Comparison of ENCODE assay signal across 8 cellular contexts in the genomic region with DNA sequence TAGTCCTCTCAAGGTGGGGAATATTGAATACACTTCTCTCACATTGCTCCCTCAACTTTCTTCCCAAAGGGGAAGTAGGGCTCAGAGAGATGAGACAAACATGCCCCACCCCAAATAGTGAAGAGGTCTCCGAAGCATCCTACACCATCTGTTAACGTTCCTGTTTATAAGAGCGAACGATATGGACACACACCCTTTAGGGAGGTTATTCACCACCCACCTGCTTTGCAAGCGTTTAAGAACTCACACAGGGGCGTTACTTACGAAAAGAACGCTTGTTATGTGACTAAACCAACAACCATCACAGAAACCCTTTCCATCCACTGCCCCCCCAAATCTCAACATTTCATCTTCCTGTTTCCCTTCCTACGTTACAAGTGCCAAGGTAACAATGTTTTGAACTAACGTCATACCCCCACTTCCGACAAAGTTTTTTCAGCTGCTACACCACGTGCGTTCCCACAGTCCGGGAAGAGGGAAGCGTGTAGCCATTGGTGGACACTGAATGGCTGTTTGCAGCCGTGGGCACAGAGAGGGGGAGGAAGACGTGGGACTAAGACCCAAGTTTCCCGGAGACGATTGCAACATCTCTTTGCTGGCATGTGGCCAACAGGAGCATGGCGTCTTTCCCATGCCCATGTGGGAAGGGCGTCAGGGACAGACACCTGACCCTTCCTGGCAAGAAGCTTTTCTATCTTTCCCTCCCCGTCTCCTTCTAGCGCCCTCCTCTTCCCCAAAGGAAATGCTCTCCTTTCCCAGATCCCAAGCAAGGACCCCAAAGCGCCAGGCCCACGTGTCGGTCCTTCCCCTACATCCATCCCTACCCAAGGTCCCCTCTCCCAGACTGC. TPM values are rescaled to one million over a fixed set of nuclear protein-coding genes. Genes with fewer than 3 reads are reported as not detected.
DNase-seq lines count a peak whose midpoint lies in the region; ATAC-seq and TF ChIP-seq lines count a peak whose summit lies in the region.

No MANE protein-coding gene starts in this region.

- WGBS in endodermal cell (ENCODE audit: insufficient coverage in 1 of 2, insufficient read length in 1 of 2), 2 experiments: 0 to 1% methylated on average over 10 to 26 of the region's 26 CpGs
- WGBS in mesendoderm (ENCODE audit: extremely low coverage, insufficient coverage, low lambda C conversion rate): no CpG with 5 or more reads among the region's 26 CpGs

- no peak overlapping the region for H4K8ac ChIP-seq in mesendoderm (ENCODE audit: low read depth, low read length)

- peaks cover 25% of the 10 kb centered on the region for H3K27me3 ChIP-seq in endodermal cell (ENCODE audit: control insufficient read depth, insufficient read depth, low read length, poor library complexity, severe bottlenecking)
- peaks cover 2% of the 10 kb centered on the region for H3K27me3 ChIP-seq in mesendoderm (ENCODE audit: insufficient read depth, low read length, poor library complexity)

- no peak overlapping the region for H2AK5ac ChIP-seq in mesendoderm (ENCODE audit: low read length)

- H3K4me2 ChIP-seq in mesendoderm (ENCODE audit: low read length): peak overlapping the region; percentile 79

- H3K27ac Mint-ChIP-seq in activated CD8-positive, alpha-beta T cell treated with anti-CD3 and anti-CD28 coated beads, Interleukin-2, amount 10 ng/mL, durations not matched to agents 7 days and 5 days: peak overlapping the region; percentile 96
- H3K27ac Mint-ChIP-seq in endodermal cell: peak overlapping the region; percentile 95

- H3K36me3 Mint-ChIP-seq in activated CD8-positive, alpha-beta T cell treated with anti-CD3 and anti-CD28 coated beads, Interleukin-2, amount 10 ng/mL, durations not matched to agents 7 days and 5 days (ENCODE audit: low read depth): peaks cover 13% of the 10 kb centered on the region
- H3K36me3 Mint-ChIP-seq in endodermal cell (ENCODE audit: low read depth): no peaks in the 10 kb centered on the region

- ATAC-seq in HG02938 (IDR thresholded peaks at IDR 0.05; ENCODE audit: unreplicated experiment): peak; percentile 43
- ATAC-seq in activated CD8-positive, alpha-beta T cell treated with anti-CD3 and anti-CD28 coated beads, Interleukin-2, amount 10 ng/mL, durations not matched to agents 7 days and 5 days: peak; percentile 64

- no peak overlapping the region for H3K4ac ChIP-seq in mesendoderm (ENCODE audit: low read depth, low read length)

- H3K36me3 ChIP-seq in endodermal cell (ENCODE audit: control insufficient read depth, insufficient read depth, low read length) (no peaks in the 10 kb centered on the region), mesendoderm (ENCODE audit: control insufficient read depth, insufficient read depth, low read length) (no peaks in the 10 kb centered on the region)

- H2BK15ac ChIP-seq in mesendoderm (replicated peaks; ENCODE audit: low read depth): no peak overlapping the region

- H3K27ac ChIP-seq in endodermal cell (ENCODE audit: low read depth, low read length) (peak overlapping the region; percentile 14), mesendoderm (ENCODE audit: low read depth, low read length) (no peak overlapping the region)

- peak overlapping the region; percentile 83 for H3K56ac ChIP-seq in mesendoderm (ENCODE audit: low read length)

- DNase-seq in GM10266 (ENCODE audit: extremely low spot score): peak; percentile 76
- peak; percentile 27 for DNase-seq in NCI-H69 (lab: John Stamatoyannopoulos, UW)
- peak; percentile 76 for DNase-seq in activated CD8-positive, alpha-beta T cell treated with anti-CD3 and anti-CD28 coated beads, Interleukin-2, amount 10 ng/mL, durations not matched to agents 7 days and 5 days
- no peak for DNase-seq in endodermal cell
- DNase-seq in mesendoderm: peak; percentile 88
- peak; percentile 37 to 63 for DNase-seq in stimulated activated CD8-positive, alpha-beta memory T cell treated with anti-CD3 and anti-CD28 coated beads, Interleukin-15, amount 100 ng/mL, for 4 hours (ENCODE audit: low read depth in 2 of 2)
- DNase-seq in GM19240 (ENCODE audit: insufficient read length, low spot score): no peak

- peaks cover 18% of the 10 kb centered on the region for H3K4me1 ChIP-seq in endodermal cell (ENCODE audit: control insufficient read depth, insufficient read depth, low read length)
- H3K4me1 ChIP-seq in mesendoderm (ENCODE audit: control insufficient read depth, low read depth, low read length): peaks cover 8% of the 10 kb centered on the region

- peak overlapping the region; percentile 43 for H2BK5ac ChIP-seq in mesendoderm (ENCODE audit: low read length)

- POLR2A ChIA-PET in activated CD8-positive, alpha-beta T cell treated with anti-CD3 and anti-CD28 coated beads, Interleukin-2, amount 10 ng/mL, durations not matched to agents 7 days and 5 days (lab: Charles Lee): interaction anchor here (1.3 kb wide), 1 partner anchor 329 kb away, joined by 3 read pairs; no protein-coding TSS in a partner anchor

- no peaks in the 10 kb centered on the region for H3K9me3 Mint-ChIP-seq in activated CD8-positive, alpha-beta T cell treated with anti-CD3 and anti-CD28 coated beads, Interleukin-2, amount 10 ng/mL, durations not matched to agents 7 days and 5 days (ENCODE audit: insufficient read depth)
- no peaks in the 10 kb centered on the region for H3K9me3 Mint-ChIP-seq in endodermal cell

- peaks cover 45% of the 10 kb centered on the region for H3K79me2 ChIP-seq in mesendoderm (ENCODE audit: control insufficient read depth, insufficient read depth, low read length)

- no peak for TF ChIP-seq CTCF in GM10266 (IDR thresholded peaks at IDR 0.05; ENCODE audit: control insufficient read depth, insufficient read depth, low read depth, missing control alignments)
- TF ChIP-seq CTCF in endodermal cell (conservative IDR thresholded peaks at IDR 0.05): no peak

- no peaks in the 10 kb centered on the region for H3K9me3 ChIP-seq in endodermal cell (ENCODE audit: control insufficient read depth, low read length)

- no peak overlapping the region for H2BK120ac ChIP-seq in mesendoderm (ENCODE audit: low read depth, low read length)

- peak overlapping the region; percentile 54 for H3K23ac ChIP-seq in mesendoderm (ENCODE audit: low read length)

- CTCF ChIA-PET in activated CD8-positive, alpha-beta T cell treated with anti-CD3 and anti-CD28 coated beads, Interleukin-2, amount 10 ng/mL, durations not matched to agents 7 days and 5 days (lab: Charles Lee): interaction anchor here (1.3 to 3.1 kb wide), 2 partner anchors 10 to 28 kb away, joined by 5 to 13 read pairs; no protein-coding TSS in a partner anchor

- peak overlapping the region; percentile 97 for H3K18ac ChIP-seq in mesendoderm (ENCODE audit: low read length)

- H4K5ac ChIP-seq in mesendoderm (ENCODE audit: low read length): no peak overlapping the region

- H3K79me1 ChIP-seq in mesendoderm (ENCODE audit: low read length): no peaks in the 10 kb centered on the region

- peaks cover 48% of the 10 kb centered on the region for H3K4me1 Mint-ChIP-seq in activated CD8-positive, alpha-beta T cell treated with anti-CD3 and anti-CD28 coated beads, Interleukin-2, amount 10 ng/mL, durations not matched to agents 7 days and 5 days (ENCODE audit: low read depth)
- H3K4me1 Mint-ChIP-seq in endodermal cell: peaks cover 56% of the 10 kb centered on the region

- peak overlapping the region; percentile 99 for H3K4me3 Mint-ChIP-seq in activated CD8-positive, alpha-beta T cell treated with anti-CD3 and anti-CD28 coated beads, Interleukin-2, amount 10 ng/mL, durations not matched to agents 7 days and 5 days
- peak overlapping the region; percentile 89 for H3K4me3 Mint-ChIP-seq in endodermal cell

- H3K27me3 Mint-ChIP-seq in activated CD8-positive, alpha-beta T cell treated with anti-CD3 and anti-CD28 coated beads, Interleukin-2, amount 10 ng/mL, durations not matched to agents 7 days and 5 days (ENCODE audit: low read depth): peaks cover 28% of the 10 kb centered on the region
- H3K27me3 Mint-ChIP-seq in endodermal cell (ENCODE audit: insufficient read depth): peaks cover 23% of the 10 kb centered on the region

- H3K9ac ChIP-seq in endodermal cell (ENCODE audit: extremely low read depth, low read length, poor library complexity, severe bottlenecking): peak overlapping the region; percentile 58
- peak overlapping the region; percentile 74 for H3K9ac ChIP-seq in mesendoderm (ENCODE audit: low read length)

- H3K4me3 ChIP-seq in endodermal cell (ENCODE audit: low read length): peak overlapping the region; percentile 96
- peak overlapping the region; percentile 65 for H3K4me3 ChIP-seq in mesendoderm (ENCODE audit: low read length)

RNA-seq across cellular contexts. Expression of gene YBX3, which starts 1.2 kb away (rescaled TPM):
- total RNA-seq in activated CD8-positive, alpha-beta T cell treated with anti-CD3 and anti-CD28 coated beads, Interleukin-2, amount 10 ng/mL, durations not matched to agents 7 days and 5 days: 10 to 100 TPM; 85.4 to 91.9 TPM
- 100 to 1,000 TPM; 251 to 419 TPM for total RNA-seq in endodermal cell
- 129 TPM for polyA plus RNA-seq in endodermal cell (2013, experiment 1 of 2)
- polyA plus RNA-seq in endodermal cell (2013, experiment 2 of 2): 123 TPM
- polyA plus RNA-seq in mesendoderm (2013, experiment 1 of 2): 521 TPM
- 518 TPM for polyA plus RNA-seq in mesendoderm (2013, experiment 2 of 2)

RNA-seq across cellular contexts. Expression of gene STYK1, which starts 48.0 kb away (rescaled TPM):
- total RNA-seq in activated CD8-positive, alpha-beta T cell treated with anti-CD3 and anti-CD28 coated beads, Interleukin-2, amount 10 ng/mL, durations not matched to agents 7 days and 5 days: 1 to 10 TPM; 5.3 to 5.9 TPM
- 1 to 10 TPM; 3.3 to 4.5 TPM for total RNA-seq in endodermal cell
- 0.25 TPM for polyA plus RNA-seq in endodermal cell (2013, experiment 1 of 2)
- polyA plus RNA-seq in endodermal cell (2013, experiment 2 of 2): 0.75 TPM
- 2.5 TPM for polyA plus RNA-seq in mesendoderm (2013, experiment 1 of 2)
- polyA plus RNA-seq in mesendoderm (2013, experiment 2 of 2): 2.5 TPM

Comparison
In these comparisons a context has a peak if more than half of its experiments do, and no peak if none do; other contexts are left out.
1. DNase-seq: peak in GM10266 (single experiment), NCI-H69 (single experiment), activated CD8-positive, alpha-beta T cell treated with anti-CD3 and anti-CD28 coated beads, Interleukin-2, amount 10 ng/mL, durations not matched to agents 7 days and 5 days (single experiment), mesendoderm (single experiment) and stimulated activated CD8-positive, alpha-beta memory T cell treated with anti-CD3 and anti-CD28 coated beads, Interleukin-15, amount 100 ng/mL, for 4 hours (2 of 2); none in endodermal cell (single experiment) and GM19240 (single experiment).